6 cellular contexts compared by ENCODE assay signal in genomic region chr6:16614143-16614542, GRCh38.
DNase-seq lines count a peak whose midpoint lies in the region; ATAC-seq, FAIRE-seq and TF ChIP-seq lines count a peak whose summit lies in the region.
"Not testable (repeated sequence)": the region's sequence is repeated elsewhere in the genome, so short reads cannot be mapped to it uniquely, and the experiment has no call there.

No MANE protein-coding gene starts in this region.

- H3K27ac Mint-ChIP-seq in activated T-helper 17 cell treated with anti-CD3 and anti-CD28 coated beads, Interleukin-2, amount 50 U/mL, for 72 hours; stimulated activated effector memory CD8-positive, alpha-beta T cell treated with anti-CD3 and anti-CD28 coated beads, Interleukin-12 subunit alpha, Interleukin-12 subunit beta, amount 100 ng/mL, for 72 hours; stimulated activated naive CD8-positive, alpha-beta T cell treated with anti-CD3 and anti-CD28 coated beads, Interleukin-15, amount 100 ng/mL, for 72 hours: not testable (repeated sequence)
- H3K27ac Mint-ChIP-seq in astrocyte (ENCODE audit: unreplicated experiment) = peak overlapping the region; percentile 26

- TF ChIP-seq POLR2A in GM12891 (IDR thresholded peaks at IDR 0.05; ENCODE audit: low read depth, low read length) = not testable (repeated sequence)

- CTCF ChIA-PET in Panc1 (lab: Charles Lee) = not testable (repeated sequence)

- H3K9me3 Mint-ChIP-seq in activated T-helper 17 cell treated with anti-CD3 and anti-CD28 coated beads, Interleukin-2, amount 50 U/mL, for 72 hours; astrocyte (ENCODE audit: unreplicated experiment); stimulated activated effector memory CD8-positive, alpha-beta T cell treated with anti-CD3 and anti-CD28 coated beads, Interleukin-12 subunit alpha, Interleukin-12 subunit beta, amount 100 ng/mL, for 72 hours; stimulated activated naive CD8-positive, alpha-beta T cell treated with anti-CD3 and anti-CD28 coated beads, Interleukin-15, amount 100 ng/mL, for 72 hours: not testable (repeated sequence)

- not testable (repeated sequence) for H3K79me2 ChIP-seq in astrocyte (ENCODE audit: insufficient read depth, low read length)

- not testable (repeated sequence) for H3K4me3 Mint-ChIP-seq in activated T-helper 17 cell treated with anti-CD3 and anti-CD28 coated beads, Interleukin-2, amount 50 U/mL, for 72 hours; astrocyte (ENCODE audit: unreplicated experiment); stimulated activated effector memory CD8-positive, alpha-beta T cell treated with anti-CD3 and anti-CD28 coated beads, Interleukin-12 subunit alpha, Interleukin-12 subunit beta, amount 100 ng/mL, for 72 hours; stimulated activated naive CD8-positive, alpha-beta T cell treated with anti-CD3 and anti-CD28 coated beads, Interleukin-15, amount 100 ng/mL, for 72 hours

- H3K27me3 ChIP-seq in Panc1 (ENCODE audit: control insufficient read depth, insufficient read depth, low read length); astrocyte (ENCODE audit: insufficient read depth, low read length): not testable (repeated sequence)

- H3K4me2 ChIP-seq in astrocyte (ENCODE audit: low read length) = not testable (repeated sequence)

- not testable (repeated sequence) for H4K20me1 ChIP-seq in astrocyte (ENCODE audit: insufficient read depth, low read length)

- not testable (repeated sequence) for H3K4me1 Mint-ChIP-seq in activated T-helper 17 cell treated with anti-CD3 and anti-CD28 coated beads, Interleukin-2, amount 50 U/mL, for 72 hours; astrocyte (ENCODE audit: low read depth, unreplicated experiment); stimulated activated naive CD8-positive, alpha-beta T cell treated with anti-CD3 and anti-CD28 coated beads, Interleukin-15, amount 100 ng/mL, for 72 hours
- peaks cover 12% of the 10 kb centered on the region for H3K4me1 Mint-ChIP-seq in stimulated activated effector memory CD8-positive, alpha-beta T cell treated with anti-CD3 and anti-CD28 coated beads, Interleukin-12 subunit alpha, Interleukin-12 subunit beta, amount 100 ng/mL, for 72 hours

- not testable (repeated sequence) for H3K36me3 ChIP-seq in Panc1 (ENCODE audit: control insufficient read depth, insufficient read depth, low read length); astrocyte (ENCODE audit: insufficient read depth, low read length)

- FAIRE-seq in GM12891 (lab: Jason Lieb, UNC) (peak; percentile 43), astrocyte (lab: Jason Lieb, UNC) (peak; percentile 49)

- not testable (repeated sequence) for DNase-seq in GM12891 (ENCODE audit: insufficient read length, low spot score); Panc1 (ENCODE audit: low read depth, low spot score); astrocyte (ENCODE audit: low read depth); stimulated activated effector memory CD8-positive, alpha-beta T cell treated with anti-CD3 and anti-CD28 coated beads, Interleukin-12 subunit alpha, Interleukin-12 subunit beta, amount 100 ng/mL, for 72 hours (ENCODE audit: low spot score in 2 of 2); stimulated activated naive CD8-positive, alpha-beta T cell treated with anti-CD3 and anti-CD28 coated beads, Interleukin-15, amount 100 ng/mL, for 72 hours

- not testable (repeated sequence) for ATAC-seq in Panc1
- peak; percentile 69 for ATAC-seq in activated T-helper 17 cell treated with anti-CD3 and anti-CD28 coated beads, Interleukin-2, amount 50 U/mL, for 72 hours (replicated peaks)
- peak; percentile 70 for ATAC-seq in stimulated activated effector memory CD8-positive, alpha-beta T cell treated with anti-CD3 and anti-CD28 coated beads, Interleukin-12 subunit alpha, Interleukin-12 subunit beta, amount 100 ng/mL, for 72 hours
- ATAC-seq in stimulated activated naive CD8-positive, alpha-beta T cell treated with anti-CD3 and anti-CD28 coated beads, Interleukin-15, amount 100 ng/mL, for 72 hours = peak; percentile 40

- TSS peak; percentile 57 for BruUV-seq in Panc1 (replicated peaks; lab: Mats Ljungman, UMichigan)

- not testable (repeated sequence) for H3K9me3 ChIP-seq in Panc1 (ENCODE audit: control insufficient read depth, insufficient read depth, low read depth, low read length); astrocyte (ENCODE audit: insufficient read depth, low read depth, low read length)

- not testable (repeated sequence) for TF ChIP-seq CTCF in Panc1 (IDR thresholded peaks at IDR 0.05); astrocyte (IDR thresholded peaks at IDR 0.05; ENCODE audit: insufficient read depth, low read depth, low read length)

- H3K36me3 Mint-ChIP-seq in activated T-helper 17 cell treated with anti-CD3 and anti-CD28 coated beads, Interleukin-2, amount 50 U/mL, for 72 hours (ENCODE audit: low read depth) = peaks cover 39% of the 10 kb centered on the region
- not testable (repeated sequence) for H3K36me3 Mint-ChIP-seq in astrocyte (ENCODE audit: low read depth, unreplicated experiment)
- peaks cover 82% of the 10 kb centered on the region for H3K36me3 Mint-ChIP-seq in stimulated activated effector memory CD8-positive, alpha-beta T cell treated with anti-CD3 and anti-CD28 coated beads, Interleukin-12 subunit alpha, Interleukin-12 subunit beta, amount 100 ng/mL, for 72 hours

- not testable (repeated sequence) for H3K9ac ChIP-seq in astrocyte (ENCODE audit: low read length)

- not testable (repeated sequence) for H3K4me1 ChIP-seq in Panc1 (ENCODE audit: control insufficient read depth, insufficient read depth, low read length); astrocyte (ENCODE audit: insufficient read depth, low read length)

- not testable (repeated sequence) for H3K4me3 ChIP-seq in Panc1 (ENCODE audit: low read depth in 2 of 2, low read length in 2 of 2); astrocyte (ENCODE audit: insufficient read depth, low read depth, low read length)

- H3K27ac ChIP-seq in Panc1 (ENCODE audit: low read length); astrocyte (ENCODE audit: low read depth, low read length): not testable (repeated sequence)

- H2AFZ ChIP-seq in astrocyte (ENCODE audit: low read depth, low read length) = not testable (repeated sequence)

- intact Hi-C loops in Panc1 (cut with micrococcal nuclease; ENCODE audit: unreplicated experiment) = not testable (repeated sequence)

- POLR2A ChIA-PET in Panc1 (lab: Charles Lee) = not testable (repeated sequence)

- in situ Hi-C loops in Panc1 (cut with HindIII; ENCODE audit: low pct_unique_long_range_greater_than_20kb, low sequenced_read_pairs) = not testable (repeated sequence)

- not testable (repeated sequence) for H3K27me3 Mint-ChIP-seq in activated T-helper 17 cell treated with anti-CD3 and anti-CD28 coated beads, Interleukin-2, amount 50 U/mL, for 72 hours; astrocyte (ENCODE audit: low read depth, unreplicated experiment); stimulated activated naive CD8-positive, alpha-beta T cell treated with anti-CD3 and anti-CD28 coated beads, Interleukin-15, amount 100 ng/mL, for 72 hours
